28 cellular contexts compared by ENCODE assay signal in genomic region chr20:57757767-57758166, GRCh38.
"Had no signal": no experiment of that assay in that cellular context is flagged by ENCODE, and none has a peak within 500 bp of the region (broad histone marks: within the 10 kb centered on the region; RNA-seq: fewer than 3 reads in every experiment).

No MANE protein-coding gene starts in this region.

- H3K27ac Mint-ChIP-seq: naive thymus-derived CD8-positive, alpha-beta T cell; natural killer cell treated with Interleukin-12 subunit alpha and Interleukin-12 subunit beta and Interleukin-15 and Interleukin-18, amount 100 ng/mL, for 72 hours; nephron progenitor cell; stimulated activated memory B cell treated with anti-CD40 and anti-IgM and Interleukin-4, amounts not matched to agents 10 μg/mL and 1 μg/mL and 100 μg/mL, for 72 hours; stimulated activated naive CD8-positive, alpha-beta T cell treated with anti-CD3 and anti-CD28 coated beads, Interleukin-15, amount 100 ng/mL, for 72 hours had no signal

- H3K27ac ChIP-seq: neutrophil, pancreas, psoas muscle, right lobe of liver, sigmoid colon, suprapubic skin, testis, tibial artery, transverse colon, upper lobe of left lung, vagina had no signal

- H3K4me3 ChIP-seq: pancreas, psoas muscle, right lobe of liver, sigmoid colon, suprapubic skin, testis, tibial artery, transverse colon, upper lobe of left lung, vagina had no signal

- H3K9me3 Mint-ChIP-seq: natural killer cell treated with Interleukin-12 subunit alpha and Interleukin-12 subunit beta and Interleukin-15 and Interleukin-18, amount 100 ng/mL, for 72 hours; nephron progenitor cell; stimulated activated memory B cell treated with anti-CD40 and anti-IgM and Interleukin-4, amounts not matched to agents 10 μg/mL and 1 μg/mL and 100 μg/mL, for 72 hours had no signal

- H3K4me1 Mint-ChIP-seq: naive thymus-derived CD8-positive, alpha-beta T cell; neural crest cell; stimulated activated naive CD8-positive, alpha-beta T cell treated with anti-CD3 and anti-CD28 coated beads, Interleukin-15, amount 100 ng/mL, for 72 hours had no signal

- H3K36me3 Mint-ChIP-seq: natural killer cell treated with Interleukin-12 subunit alpha and Interleukin-12 subunit beta and Interleukin-15 and Interleukin-18, amount 100 ng/mL, for 72 hours; stimulated activated memory B cell treated with anti-CD40 and anti-IgM and Interleukin-4, amounts not matched to agents 10 μg/mL and 1 μg/mL and 100 μg/mL, for 72 hours had no signal

- FAIRE-seq: pancreas, small intestine, urothelium cell line had no signal

- H3K4me1 ChIP-seq: pancreas, psoas muscle, right lobe of liver, suprapubic skin, testis, transverse colon, upper lobe of left lung, vagina had no signal

- H3K9me3 ChIP-seq: neutrophil, pancreas, psoas muscle, right lobe of liver, suprapubic skin, testis, transverse colon, upper lobe of left lung, vagina had no signal

- H3K4me3 Mint-ChIP-seq: naive thymus-derived CD8-positive, alpha-beta T cell; natural killer cell treated with Interleukin-12 subunit alpha and Interleukin-12 subunit beta and Interleukin-15 and Interleukin-18, amount 100 ng/mL, for 72 hours; nephron progenitor cell; neural crest cell; stimulated activated memory B cell treated with anti-CD40 and anti-IgM and Interleukin-4, amounts not matched to agents 10 μg/mL and 1 μg/mL and 100 μg/mL, for 72 hours; stimulated activated naive CD8-positive, alpha-beta T cell treated with anti-CD3 and anti-CD28 coated beads, Interleukin-15, amount 100 ng/mL, for 72 hours had no signal

- H3K27me3 ChIP-seq: neutrophil, pancreas, right lobe of liver, sigmoid colon, testis, tibial artery, transverse colon, upper lobe of left lung, vagina had no signal

- DNase-seq: naive thymus-derived CD8-positive, alpha-beta T cell; nephron progenitor cell; nucleus accumbens; pancreas; psoas muscle; right cardiac atrium; right lobe of liver; small intestine; stimulated activated CD4-positive, alpha-beta T cell treated with anti-CD3 and anti-CD28 coated beads, Interleukin-1b, Interleukin-23, amount 100 ng/mL, for 48 hours; stimulated activated CD4-positive, alpha-beta T cell treated with anti-CD3 and anti-CD28 coated beads, Interleukin-4, amount 100 ng/mL, for 1 hour; stimulated activated CD4-positive, alpha-beta T cell treated with anti-CD3 and anti-CD28 coated beads, Interleukin-4, amount 100 ng/mL, for 4 hours; stimulated activated CD8-positive, alpha-beta memory T cell treated with anti-CD3 and anti-CD28 coated beads, Interleukin-4, amount 100 ng/mL, for 48 hours; stimulated activated naive CD4-positive, alpha-beta T cell; stimulated activated naive CD8-positive, alpha-beta T cell treated with anti-CD3 and anti-CD28 coated beads, Interleukin-15, amount 100 ng/mL, for 72 hours; stimulated activated naive CD8-positive, alpha-beta T cell treated with anti-CD3 and anti-CD28 coated beads, Interleukin-15, Interleukin-2, amounts not matched to agents 100 U/mL and 50 U/mL, for 24 hours; substantia nigra; testis; transverse colon; upper lobe of left lung had no signal

- H3K36me3 ChIP-seq: neutrophil, pancreas, right lobe of liver, sigmoid colon, suprapubic skin, tibial artery, transverse colon, upper lobe of left lung, vagina had no signal
